Comparison of ENCODE assay signal across 12 cellular contexts in genomic region chr10:119210633-119211032, GRCh38. TPM values are rescaled to one million over a fixed set of nuclear protein-coding genes. Genes with fewer than 3 reads are reported as not detected.
DNase-seq lines count a peak whose midpoint lies in the region; ATAC-seq and TF ChIP-seq lines count a peak whose summit lies in the region.
"Had no signal": no experiment of that assay in that cellular context is flagged by ENCODE, and none has a peak within 500 bp of the region (broad histone marks: within the 10 kb centered on the region; RNA-seq: fewer than 3 reads in every experiment).

No MANE protein-coding gene starts in this region.

- H3K4me1 ChIP-seq in ACC112 (ENCODE audit: control insufficient read depth, insufficient read depth, low read length, unreplicated experiment) (peaks cover 37% of the 10 kb centered on the region), neuronal stem cell (ENCODE audit: control insufficient read depth in 2 of 2, insufficient read depth in 1 of 2, low read depth in 1 of 2, low read length in 2 of 2) (peaks cover 14 to 36% of the 10 kb centered on the region in 2 donors)

- WGBS in neuronal stem cell (ENCODE audit: extremely low coverage in 2 of 2, insufficient read length in 2 of 2, insufficient replicate concordance in 1 of 2), 2 donors, result no CpG with 5 or more reads among the region's 2 CpGs

- DNase-seq in chondrocyte (ENCODE audit: low spot score) (no peak), medulla oblongata (ENCODE audit: extremely low spot score) (no peak), neuronal stem cell (ENCODE audit: low spot score) (no peak)
- DNase-seq: activated effector memory CD4-positive, alpha-beta T cell treated with anti-CD3 and anti-CD28 coated beads, Interleukin-2, amount 50 U/mL, for 16 hours; GOT3; NCI-H187 had no signal

- H4K20me1 ChIP-seq in neural cell (ENCODE audit: insufficient read depth), result no peaks in the 10 kb centered on the region

- H3K9me2 ChIP-seq in neural cell (ENCODE audit: insufficient read depth, low read length), result no peaks in the 10 kb centered on the region

- H3K79me1 ChIP-seq in neuronal stem cell (ENCODE audit: low read depth, low read length), result no peaks in the 10 kb centered on the region

- H2BK12ac ChIP-seq in neuronal stem cell (ENCODE audit: low read length), result no peak overlapping the region

- no peaks in the 10 kb centered on the region for H3K36me3 ChIP-seq in ACC112 (ENCODE audit: insufficient read depth, low read length)
- no peaks in the 10 kb centered on the region for H3K36me3 ChIP-seq in neural cell (ENCODE audit: insufficient read depth, low read length)
- H3K36me3 ChIP-seq in neuronal stem cell (replicated peaks in 1 of 2; ENCODE audit: control insufficient read depth in 2 of 2, insufficient read depth in 2 of 2, low read length in 2 of 2), result no peaks in the 10 kb centered on the region

- no peak overlapping the region for H3K14ac ChIP-seq in neuronal stem cell (ENCODE audit: low read length)

- H3K4ac ChIP-seq in neuronal stem cell (ENCODE audit: low read length), result no peak overlapping the region

- H3K27me3 Mint-ChIP-seq in IgD-negative memory B cell, result no peaks in the 10 kb centered on the region
- no peaks in the 10 kb centered on the region for H3K27me3 Mint-ChIP-seq in chondrocyte (ENCODE audit: low read depth)

- no peak for TF ChIP-seq EP300 in neural cell (conservative IDR thresholded peaks at IDR 0.05; ENCODE audit: poor library complexity, severe bottlenecking)

- H3K9ac ChIP-seq in neural cell (ENCODE audit: low read length) (no peak overlapping the region), neuronal stem cell (ENCODE audit: low read depth, low read length, poor library complexity) (no peak overlapping the region)

- H3K4me2 ChIP-seq in neural cell (ENCODE audit: low read length), result peak overlapping the region; percentile 80
- H3K4me2 ChIP-seq in neuronal stem cell (ENCODE audit: insufficient read depth, low read length, poor library complexity, severe bottlenecking), result no peak overlapping the region

- H2AFZ ChIP-seq in ACC112 (ENCODE audit: low read length, unreplicated experiment) (peak overlapping the region; percentile 66), neural cell (ENCODE audit: low read depth, low read length) (no peak overlapping the region), neuronal stem cell (ENCODE audit: low read length) (no peak overlapping the region)

- TF ChIP-seq RAD21 in neural cell (conservative IDR thresholded peaks at IDR 0.05), result no peak

- no peaks in the 10 kb centered on the region for H3K27me3 ChIP-seq in ACC112 (ENCODE audit: insufficient read depth, low read length)
- no peaks in the 10 kb centered on the region for H3K27me3 ChIP-seq in neural cell (ENCODE audit: insufficient read depth, low read depth, low read length)
- H3K27me3 ChIP-seq in neuronal stem cell (ENCODE audit: control insufficient read depth in 3 of 3, insufficient read depth in 3 of 3, low read depth in 1 of 3, low read length in 3 of 3), result no peaks in the 10 kb centered on the region

- H3K79me2 ChIP-seq in ACC112 (ENCODE audit: control insufficient read depth, insufficient read depth, low read length, unreplicated experiment), result peaks cover 37% of the 10 kb centered on the region
- peaks cover 11% of the 10 kb centered on the region for H3K79me2 ChIP-seq in neural cell (replicated peaks; ENCODE audit: insufficient read depth, low read length)

- H3K27ac Mint-ChIP-seq in IgD-negative memory B cell (peak overlapping the region in 2 of 3 donors; percentile 68 to 80), chondrocyte (ENCODE audit: unreplicated experiment) (peak overlapping the region; percentile 89)

- TF ChIP-seq CTCF in chondrocyte (IDR thresholded peaks at IDR 0.05) (no peak), neural cell (IDR thresholded peaks at IDR 0.05; ENCODE audit: poor library complexity, severe bottlenecking) (no peak)

- H3K4me1 Mint-ChIP-seq in IgD-negative memory B cell (peaks cover 14 to 37% (median 35%) of the 10 kb centered on the region in 3 donors), chondrocyte (ENCODE audit: low read depth) (peaks cover 53% of the 10 kb centered on the region)

- H4K91ac ChIP-seq in neuronal stem cell (ENCODE audit: low read depth, low read length, poor library complexity), result no peak overlapping the region

- no peak for ATAC-seq in GM19455 (IDR thresholded peaks at IDR 0.05; ENCODE audit: unreplicated experiment)
- no peak for ATAC-seq in HG03135 (IDR thresholded peaks at IDR 0.05; ENCODE audit: unreplicated experiment)
- ATAC-seq: sciatic nerve had no signal

- no peak overlapping the region for H2BK15ac ChIP-seq in neuronal stem cell (ENCODE audit: low read length)

- peaks cover 4% of the 10 kb centered on the region for H3F3A ChIP-seq in neural cell (ENCODE audit: insufficient read depth, low read length, poor library complexity, severe bottlenecking)

- no peaks in the 10 kb centered on the region for H3K9me3 ChIP-seq in neural cell (ENCODE audit: low read length)
- H3K9me3 ChIP-seq in neuronal stem cell (replicated peaks in 1 of 2; ENCODE audit: control insufficient read depth in 2 of 2, insufficient read depth in 1 of 2, low read depth in 1 of 2, low read length in 2 of 2), result no peaks in the 10 kb centered on the region

- H3K4me3 ChIP-seq in ACC112 (ENCODE audit: low read depth, low read length) (peak overlapping the region; percentile 68), neural cell (ENCODE audit: low read length) (peak overlapping the region; percentile 77), neuronal stem cell (ENCODE audit: low read length in 2 of 2) (no peak overlapping the region)

- no peak overlapping the region for H2BK120ac ChIP-seq in neuronal stem cell (ENCODE audit: low read depth, low read length)

- no peaks in the 10 kb centered on the region for H3K9me3 Mint-ChIP-seq in IgD-negative memory B cell
- H3K9me3 Mint-ChIP-seq in chondrocyte (ENCODE audit: low read depth), result no peaks in the 10 kb centered on the region

- no peak overlapping the region for H3K18ac ChIP-seq in neuronal stem cell (ENCODE audit: low read length)

- H4K8ac ChIP-seq in neuronal stem cell (ENCODE audit: low read depth, low read length), result no peak overlapping the region

- H3K23ac ChIP-seq in neuronal stem cell (ENCODE audit: low read depth, low read length, poor library complexity), result no peak overlapping the region

- H3K27ac ChIP-seq in ACC112 (ENCODE audit: low read depth, low read length) (peak overlapping the region; percentile 75), neural cell (ENCODE audit: low read length) (no peak overlapping the region), neuronal stem cell (replicated peaks; ENCODE audit: low read length) (no peak overlapping the region)

- H2AK5ac ChIP-seq in neuronal stem cell (ENCODE audit: low read depth, low read length), result no peak overlapping the region

- no peak overlapping the region for H2BK5ac ChIP-seq in neuronal stem cell (ENCODE audit: low read length)

- peaks cover 2% of the 10 kb centered on the region for H3K36me3 Mint-ChIP-seq in IgD-negative memory B cell
- H3K36me3 Mint-ChIP-seq in chondrocyte (ENCODE audit: low read depth), result no peaks in the 10 kb centered on the region

- H3K4me3 Mint-ChIP-seq in IgD-negative memory B cell (no peak overlapping the region), chondrocyte (ENCODE audit: unreplicated experiment) (peak overlapping the region; percentile 13)

TF ChIP-seq in neural cell, 6 proteins besides CTCF, POLR2A, EP300 and RAD21:
- TF ChIP-seq POLR2AphosphoS5 (IDR thresholded peaks at IDR 0.05) (no peak), EZH2 (IDR thresholded peaks at IDR 0.05; ENCODE audit: borderline replicate concordance, insufficient read depth, low read length, poor library complexity, severe bottlenecking) (no peak), SMC3 (conservative IDR thresholded peaks at IDR 0.05; ENCODE audit: poor library complexity) (no peak), MXI1 (conservative IDR thresholded peaks at IDR 0.05; ENCODE audit: poor library complexity, severe bottlenecking) (no peak)
- TF ChIP-seq, protein P1, sequence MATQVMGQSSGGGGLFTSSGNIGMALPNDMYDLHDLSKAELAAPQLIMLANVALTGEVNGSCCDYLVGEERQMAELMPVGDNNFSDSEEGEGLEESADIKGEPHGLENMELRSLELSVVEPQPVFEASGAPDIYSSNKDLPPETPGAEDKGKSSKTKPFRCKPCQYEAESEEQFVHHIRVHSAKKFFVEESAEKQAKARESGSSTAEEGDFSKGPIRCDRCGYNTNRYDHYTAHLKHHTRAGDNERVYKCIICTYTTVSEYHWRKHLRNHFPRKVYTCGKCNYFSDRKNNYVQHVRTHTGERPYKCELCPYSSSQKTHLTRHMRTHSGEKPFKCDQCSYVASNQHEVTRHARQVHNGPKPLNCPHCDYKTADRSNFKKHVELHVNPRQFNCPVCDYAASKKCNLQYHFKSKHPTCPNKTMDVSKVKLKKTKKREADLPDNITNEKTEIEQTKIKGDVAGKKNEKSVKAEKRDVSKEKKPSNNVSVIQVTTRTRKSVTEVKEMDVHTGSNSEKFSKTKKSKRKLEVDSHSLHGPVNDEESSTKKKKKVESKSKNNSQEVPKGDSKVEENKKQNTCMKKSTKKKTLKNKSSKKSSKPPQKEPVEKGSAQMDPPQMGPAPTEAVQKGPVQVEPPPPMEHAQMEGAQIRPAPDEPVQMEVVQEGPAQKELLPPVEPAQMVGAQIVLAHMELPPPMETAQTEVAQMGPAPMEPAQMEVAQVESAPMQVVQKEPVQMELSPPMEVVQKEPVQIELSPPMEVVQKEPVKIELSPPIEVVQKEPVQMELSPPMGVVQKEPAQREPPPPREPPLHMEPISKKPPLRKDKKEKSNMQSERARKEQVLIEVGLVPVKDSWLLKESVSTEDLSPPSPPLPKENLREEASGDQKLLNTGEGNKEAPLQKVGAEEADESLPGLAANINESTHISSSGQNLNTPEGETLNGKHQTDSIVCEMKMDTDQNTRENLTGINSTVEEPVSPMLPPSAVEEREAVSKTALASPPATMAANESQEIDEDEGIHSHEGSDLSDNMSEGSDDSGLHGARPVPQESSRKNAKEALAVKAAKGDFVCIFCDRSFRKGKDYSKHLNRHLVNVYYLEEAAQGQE (IDR thresholded peaks at IDR 0.05; ENCODE audit: borderline replicate concordance), result no peak

RNA-seq across cellular contexts. Expression of gene GRK5, which starts 3.3 kb away (rescaled TPM):
- polyA plus RNA-seq in IgD-negative memory B cell, result 18.1 TPM
- 11.7 to 16.4 TPM (median 15.7 TPM) in 3 replicates for total RNA-seq in chondrocyte
- 26.1 and 34.9 TPM in 2 replicates for polyA plus RNA-seq in neural cell
- polyA minus RNA-seq in neural cell, result 30.4 and 33.7 TPM in 2 replicates
- 10.4 TPM for polyA plus RNA-seq in neuronal stem cell (2013, experiment 1 of 2)
- 10.9 TPM for polyA plus RNA-seq in neuronal stem cell (2013, experiment 2 of 2)

RNA-seq across cellular contexts. Expression of gene PRDX3, which starts 32.0 kb away (rescaled TPM):
- 71.2 TPM for polyA plus RNA-seq in IgD-negative memory B cell
- 78.6 to 85.0 TPM (median 79.2 TPM) in 3 replicates for total RNA-seq in chondrocyte
- polyA plus RNA-seq in neural cell, result 234 and 258 TPM in 2 replicates
- 120 and 121 TPM in 2 replicates for polyA minus RNA-seq in neural cell
- polyA plus RNA-seq in neuronal stem cell (2013, experiment 1 of 2), result 169 TPM
- 170 TPM for polyA plus RNA-seq in neuronal stem cell (2013, experiment 2 of 2)

RNA-seq across cellular contexts. Expression of gene SFXN4, which starts 45.1 kb away (rescaled TPM):
- 22.2 TPM for polyA plus RNA-seq in IgD-negative memory B cell
- total RNA-seq in chondrocyte, result 12.8 to 13.9 TPM (median 13.9 TPM) in 3 replicates
- 21.7 and 23.7 TPM in 2 replicates for polyA plus RNA-seq in neural cell
- 11.0 and 22.0 TPM in 2 replicates for polyA minus RNA-seq in neural cell
- polyA plus RNA-seq in neuronal stem cell (2013, experiment 1 of 2), result 21.8 TPM
- polyA plus RNA-seq in neuronal stem cell (2013, experiment 2 of 2), result 20.0 TPM

Comparison
In these comparisons a context has a peak if more than half of its experiments do, and no peak if none do; other contexts are left out.
1. H3K4me3 ChIP-seq: peak in ACC112 (single experiment) and neural cell (single experiment); none in neuronal stem cell (0 of 2).